Comparison of ENCODE assay signal across 18 cellular contexts in genomic region chr18:8777846-8778245, GRCh38.
DNase-seq lines count a peak whose midpoint lies in the region; TF ChIP-seq lines count a peak whose summit lies in the region.
"Had no signal": no experiment of that assay in that cellular context is flagged by ENCODE, and none has a peak within 500 bp of the region (broad histone marks: within the 10 kb centered on the region; RNA-seq: fewer than 3 reads in every experiment).

No MANE protein-coding gene starts in this region.

- H3K4me3 ChIP-seq in BLaER1 (peak overlapping the region; percentile 12; the same call in 1 of the 2 replicates), endodermal cell (ENCODE audit: low read length) (no peak overlapping the region), BE2C (ENCODE audit: low read depth, low read length) (no peak overlapping the region)

- POLR2A ChIA-PET in GM10248 (lab: Yijun Ruan, JAX) = no interaction called here

- H3K4me1 Mint-ChIP-seq in endodermal cell = peaks cover 33% of the 10 kb centered on the region
- H3K4me1 Mint-ChIP-seq in nephron progenitor cell = peaks cover 85% of the 10 kb centered on the region
- no peaks in the 10 kb centered on the region for H3K4me1 Mint-ChIP-seq in T-helper 2 cell treated with Interferon-gamma antibody and Interleukin-4, amounts not matched to agents 5 μg/mL and 100 μg/mL, for 36 hours (ENCODE audit: low read depth)

- H3K9me3 ChIP-seq in BLaER1 (no peaks in the 10 kb centered on the region), endodermal cell (ENCODE audit: control insufficient read depth, low read length) (no peaks in the 10 kb centered on the region), BE2C (no peaks in the 10 kb centered on the region)

- CTCF ChIA-PET in GM10248 (lab: Yijun Ruan, JAX) = interaction anchor here (1.3 to 1.8 kb wide), 2 partner anchors 9 to 21 kb away, joined by 4 to 11 read pairs; no protein-coding TSS in a partner anchor

- peak overlapping the region; percentile 96 for H3K4me2 ChIP-seq in BLaER1

- H3K27ac Mint-ChIP-seq in endodermal cell (peak overlapping the region; percentile 84), nephron progenitor cell (peak overlapping the region; percentile 42)
- no peak overlapping the region for H3K27ac Mint-ChIP-seq in T-helper 2 cell treated with Interferon-gamma antibody and Interleukin-4, amounts not matched to agents 5 μg/mL and 100 μg/mL, for 36 hours

- no peaks in the 10 kb centered on the region for H3K36me3 Mint-ChIP-seq in endodermal cell (ENCODE audit: low read depth)
- H3K36me3 Mint-ChIP-seq in nephron progenitor cell (ENCODE audit: low read depth) = peaks cover 5% of the 10 kb centered on the region
- H3K36me3 Mint-ChIP-seq in T-helper 2 cell treated with Interferon-gamma antibody and Interleukin-4, amounts not matched to agents 5 μg/mL and 100 μg/mL, for 36 hours (ENCODE audit: low read depth) = no peaks in the 10 kb centered on the region

- no peaks in the 10 kb centered on the region for H3K27me3 ChIP-seq in BLaER1
- H3K27me3 ChIP-seq in endodermal cell (ENCODE audit: control insufficient read depth, insufficient read depth, low read length, poor library complexity, severe bottlenecking) = no peaks in the 10 kb centered on the region
- H3K27me3 ChIP-seq in BE2C = no peaks in the 10 kb centered on the region

- no peaks in the 10 kb centered on the region for H3K9me3 Mint-ChIP-seq in endodermal cell
- no peaks in the 10 kb centered on the region for H3K9me3 Mint-ChIP-seq in nephron progenitor cell
- H3K9me3 Mint-ChIP-seq in T-helper 2 cell treated with Interferon-gamma antibody and Interleukin-4, amounts not matched to agents 5 μg/mL and 100 μg/mL, for 36 hours = no peaks in the 10 kb centered on the region

- WGBS in endodermal cell (ENCODE audit: insufficient coverage in 1 of 2, insufficient read length in 1 of 2), 2 experiments = 69 to 71% methylated on average over 3 of the region's 3 CpGs

- TF ChIP-seq CTCF in endodermal cell (conservative IDR thresholded peaks at IDR 0.05) (no peak), nephron progenitor cell (IDR thresholded peaks at IDR 0.05) (no peak), GM10248 (IDR thresholded peaks at IDR 0.05; ENCODE audit: control extremely low read depth, extremely low read depth, low read depth, missing control alignments) (no peak), BE2C (IDR thresholded peaks at IDR 0.05; ENCODE audit: low read depth, low read length) (no peak)

- peaks cover 6% of the 10 kb centered on the region; the same call in 1 of the 2 replicates for H4K20me1 ChIP-seq in BLaER1

- H3K36me3 ChIP-seq in BLaER1 = peaks cover 34% of the 10 kb centered on the region; the same call in 1 of the 2 replicates
- H3K36me3 ChIP-seq in endodermal cell (ENCODE audit: control insufficient read depth, insufficient read depth, low read length) = no peaks in the 10 kb centered on the region
- H3K36me3 ChIP-seq in BE2C = no peaks in the 10 kb centered on the region

- DNase-seq in NCI-H2227 (lab: John Stamatoyannopoulos, UW; ENCODE audit: unreplicated experiment) (peak; percentile 41), endodermal cell (no peak), nephron progenitor cell (no peak), mesenteric fat pad (ENCODE audit: low spot score) (no peak), GM10248 (ENCODE audit: extremely low spot score) (no peak), BE2C (no peak)
- no peak for DNase-seq in T-helper 2 cell treated with Interferon-gamma antibody and Interleukin-4, amounts not matched to agents 5 μg/mL and 100 μg/mL, for 36 hours (ENCODE audit: low spot score)
- DNase-seq: EL, H7, MV-4-11, NCI-H187 treated with DMSO at 0.1 percent for 48 hours, NCI-H446, NCI-H748 treated with DMSO at 0.1 percent for 48 hours, OCI-M1, RPMI8226, SIG-M5 had no signal

- no peaks in the 10 kb centered on the region for H3K27me3 Mint-ChIP-seq in endodermal cell (ENCODE audit: insufficient read depth)
- H3K27me3 Mint-ChIP-seq in nephron progenitor cell (ENCODE audit: low read depth, poor library complexity) = peaks cover 3% of the 10 kb centered on the region
- H3K27me3 Mint-ChIP-seq in T-helper 2 cell treated with Interferon-gamma antibody and Interleukin-4, amounts not matched to agents 5 μg/mL and 100 μg/mL, for 36 hours (ENCODE audit: low read depth) = peaks cover 5% of the 10 kb centered on the region

- peak overlapping the region; percentile 66 for H3K9ac ChIP-seq in BLaER1
- H3K9ac ChIP-seq in endodermal cell (ENCODE audit: extremely low read depth, low read length, poor library complexity, severe bottlenecking) = no peak overlapping the region

- H3K4me1 ChIP-seq in BLaER1 = peaks cover 91% of the 10 kb centered on the region
- H3K4me1 ChIP-seq in endodermal cell (ENCODE audit: control insufficient read depth, insufficient read depth, low read length) = peaks cover 7% of the 10 kb centered on the region
- no peaks in the 10 kb centered on the region for H3K4me1 ChIP-seq in BE2C

- H3K27ac ChIP-seq in BLaER1 (peak overlapping the region; percentile 99), endodermal cell (ENCODE audit: low read depth, low read length) (no peak overlapping the region)
- H3K27ac ChIP-seq: C4-2B had no signal

- H3K4me3 Mint-ChIP-seq in endodermal cell (no peak overlapping the region), nephron progenitor cell (no peak overlapping the region)
- no peak overlapping the region for H3K4me3 Mint-ChIP-seq in T-helper 2 cell treated with Interferon-gamma antibody and Interleukin-4, amounts not matched to agents 5 μg/mL and 100 μg/mL, for 36 hours
